3 cellular contexts compared by ENCODE assay signal in the genomic region with DNA sequence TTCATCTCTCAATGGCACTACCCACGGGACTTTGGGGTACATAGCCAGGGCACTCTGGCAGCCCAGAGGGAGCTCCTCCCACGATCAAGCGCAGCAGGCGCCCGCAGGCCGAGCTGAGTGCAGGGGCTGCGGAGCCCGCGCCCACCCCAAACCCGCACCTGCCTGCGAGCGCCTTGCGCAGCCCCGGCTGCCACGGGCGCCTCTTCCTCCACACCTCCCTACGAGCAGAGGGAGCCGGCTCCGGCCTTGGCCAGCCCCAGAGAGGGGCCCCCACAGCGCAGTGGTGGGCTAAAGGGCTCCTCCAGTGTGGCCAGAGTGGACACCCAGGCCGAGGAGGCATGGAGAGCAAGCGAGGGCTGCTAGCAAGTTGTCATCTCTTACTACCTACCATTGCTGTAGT.
TF ChIP-seq lines count a peak whose summit lies in the region.

No MANE protein-coding gene starts in this region.

TF ChIP-seq in HepG2, 621 proteins besides CTCF, POLR2A, EP300 and RAD21 (continues in another document):
- TF ChIP-seq FOXJ3 (CRISPR knock-in tag; IDR thresholded peaks at IDR 0.05; ENCODE audit: borderline replicate concordance) (no peak), ZNF746 (CRISPR knock-in tag; IDR thresholded peaks at IDR 0.05) (no peak), SP2 (CRISPR knock-in tag; IDR thresholded peaks at IDR 0.05) (no peak)
- TF ChIP-seq, protein P1, sequence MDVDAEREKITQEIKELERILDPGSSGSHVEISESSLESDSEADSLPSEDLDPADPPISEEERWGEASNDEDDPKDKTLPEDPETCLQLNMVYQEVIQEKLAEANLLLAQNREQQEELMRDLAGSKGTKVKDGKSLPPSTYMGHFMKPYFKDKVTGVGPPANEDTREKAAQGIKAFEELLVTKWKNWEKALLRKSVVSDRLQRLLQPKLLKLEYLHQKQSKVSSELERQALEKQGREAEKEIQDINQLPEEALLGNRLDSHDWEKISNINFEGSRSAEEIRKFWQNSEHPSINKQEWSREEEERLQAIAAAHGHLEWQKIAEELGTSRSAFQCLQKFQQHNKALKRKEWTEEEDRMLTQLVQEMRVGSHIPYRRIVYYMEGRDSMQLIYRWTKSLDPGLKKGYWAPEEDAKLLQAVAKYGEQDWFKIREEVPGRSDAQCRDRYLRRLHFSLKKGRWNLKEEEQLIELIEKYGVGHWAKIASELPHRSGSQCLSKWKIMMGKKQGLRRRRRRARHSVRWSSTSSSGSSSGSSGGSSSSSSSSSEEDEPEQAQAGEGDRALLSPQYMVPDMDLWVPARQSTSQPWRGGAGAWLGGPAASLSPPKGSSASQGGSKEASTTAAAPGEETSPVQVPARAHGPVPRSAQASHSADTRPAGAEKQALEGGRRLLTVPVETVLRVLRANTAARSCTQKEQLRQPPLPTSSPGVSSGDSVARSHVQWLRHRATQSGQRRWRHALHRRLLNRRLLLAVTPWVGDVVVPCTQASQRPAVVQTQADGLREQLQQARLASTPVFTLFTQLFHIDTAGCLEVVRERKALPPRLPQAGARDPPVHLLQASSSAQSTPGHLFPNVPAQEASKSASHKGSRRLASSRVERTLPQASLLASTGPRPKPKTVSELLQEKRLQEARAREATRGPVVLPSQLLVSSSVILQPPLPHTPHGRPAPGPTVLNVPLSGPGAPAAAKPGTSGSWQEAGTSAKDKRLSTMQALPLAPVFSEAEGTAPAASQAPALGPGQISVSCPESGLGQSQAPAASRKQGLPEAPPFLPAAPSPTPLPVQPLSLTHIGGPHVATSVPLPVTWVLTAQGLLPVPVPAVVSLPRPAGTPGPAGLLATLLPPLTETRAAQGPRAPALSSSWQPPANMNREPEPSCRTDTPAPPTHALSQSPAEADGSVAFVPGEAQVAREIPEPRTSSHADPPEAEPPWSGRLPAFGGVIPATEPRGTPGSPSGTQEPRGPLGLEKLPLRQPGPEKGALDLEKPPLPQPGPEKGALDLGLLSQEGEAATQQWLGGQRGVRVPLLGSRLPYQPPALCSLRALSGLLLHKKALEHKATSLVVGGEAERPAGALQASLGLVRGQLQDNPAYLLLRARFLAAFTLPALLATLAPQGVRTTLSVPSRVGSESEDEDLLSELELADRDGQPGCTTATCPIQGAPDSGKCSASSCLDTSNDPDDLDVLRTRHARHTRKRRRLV (CRISPR knock-in tag; IDR thresholded peaks at IDR 0.05) = no peak
- TF ChIP-seq, protein P2, sequence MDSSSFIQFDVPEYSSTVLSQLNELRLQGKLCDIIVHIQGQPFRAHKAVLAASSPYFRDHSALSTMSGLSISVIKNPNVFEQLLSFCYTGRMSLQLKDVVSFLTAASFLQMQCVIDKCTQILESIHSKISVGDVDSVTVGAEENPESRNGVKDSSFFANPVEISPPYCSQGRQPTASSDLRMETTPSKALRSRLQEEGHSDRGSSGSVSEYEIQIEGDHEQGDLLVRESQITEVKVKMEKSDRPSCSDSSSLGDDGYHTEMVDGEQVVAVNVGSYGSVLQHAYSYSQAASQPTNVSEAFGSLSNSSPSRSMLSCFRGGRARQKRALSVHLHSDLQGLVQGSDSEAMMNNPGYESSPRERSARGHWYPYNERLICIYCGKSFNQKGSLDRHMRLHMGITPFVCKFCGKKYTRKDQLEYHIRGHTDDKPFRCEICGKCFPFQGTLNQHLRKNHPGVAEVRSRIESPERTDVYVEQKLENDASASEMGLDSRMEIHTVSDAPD (CRISPR knock-in tag; IDR thresholded peaks at IDR 0.05) = no peak
- TF ChIP-seq, protein P3, sequence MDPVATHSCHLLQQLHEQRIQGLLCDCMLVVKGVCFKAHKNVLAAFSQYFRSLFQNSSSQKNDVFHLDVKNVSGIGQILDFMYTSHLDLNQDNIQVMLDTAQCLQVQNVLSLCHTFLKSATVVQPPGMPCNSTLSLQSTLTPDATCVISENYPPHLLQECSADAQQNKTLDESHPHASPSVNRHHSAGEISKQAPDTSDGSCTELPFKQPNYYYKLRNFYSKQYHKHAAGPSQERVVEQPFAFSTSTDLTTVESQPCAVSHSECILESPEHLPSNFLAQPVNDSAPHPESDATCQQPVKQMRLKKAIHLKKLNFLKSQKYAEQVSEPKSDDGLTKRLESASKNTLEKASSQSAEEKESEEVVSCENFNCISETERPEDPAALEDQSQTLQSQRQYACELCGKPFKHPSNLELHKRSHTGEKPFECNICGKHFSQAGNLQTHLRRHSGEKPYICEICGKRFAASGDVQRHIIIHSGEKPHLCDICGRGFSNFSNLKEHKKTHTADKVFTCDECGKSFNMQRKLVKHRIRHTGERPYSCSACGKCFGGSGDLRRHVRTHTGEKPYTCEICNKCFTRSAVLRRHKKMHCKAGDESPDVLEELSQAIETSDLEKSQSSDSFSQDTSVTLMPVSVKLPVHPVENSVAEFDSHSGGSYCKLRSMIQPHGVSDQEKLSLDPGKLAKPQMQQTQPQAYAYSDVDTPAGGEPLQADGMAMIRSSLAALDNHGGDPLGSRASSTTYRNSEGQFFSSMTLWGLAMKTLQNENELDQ (CRISPR knock-in tag; IDR thresholded peaks at IDR 0.05; ENCODE audit: borderline replicate concordance) = no peak

TF ChIP-seq in SK-N-SH treated with all-trans-retinoic acid at 6 μM for 48 hours, 23 proteins besides CTCF, POLR2A, EP300 and RAD21 (continues in another document):
- TF ChIP-seq ARNTL (CRISPR knock-in tag; IDR thresholded peaks at IDR 0.05; ENCODE audit: borderline replicate concordance, low read depth) = no peak
- no peak for TF ChIP-seq ZFP3 (CRISPR knock-in tag; IDR thresholded peaks at IDR 0.05)
- TF ChIP-seq OSR1 (CRISPR knock-in tag; IDR thresholded peaks at IDR 0.05) = no peak
- TF ChIP-seq ZNF8 (CRISPR knock-in tag; IDR thresholded peaks at IDR 0.05) = no peak
- TF ChIP-seq, protein P4, sequence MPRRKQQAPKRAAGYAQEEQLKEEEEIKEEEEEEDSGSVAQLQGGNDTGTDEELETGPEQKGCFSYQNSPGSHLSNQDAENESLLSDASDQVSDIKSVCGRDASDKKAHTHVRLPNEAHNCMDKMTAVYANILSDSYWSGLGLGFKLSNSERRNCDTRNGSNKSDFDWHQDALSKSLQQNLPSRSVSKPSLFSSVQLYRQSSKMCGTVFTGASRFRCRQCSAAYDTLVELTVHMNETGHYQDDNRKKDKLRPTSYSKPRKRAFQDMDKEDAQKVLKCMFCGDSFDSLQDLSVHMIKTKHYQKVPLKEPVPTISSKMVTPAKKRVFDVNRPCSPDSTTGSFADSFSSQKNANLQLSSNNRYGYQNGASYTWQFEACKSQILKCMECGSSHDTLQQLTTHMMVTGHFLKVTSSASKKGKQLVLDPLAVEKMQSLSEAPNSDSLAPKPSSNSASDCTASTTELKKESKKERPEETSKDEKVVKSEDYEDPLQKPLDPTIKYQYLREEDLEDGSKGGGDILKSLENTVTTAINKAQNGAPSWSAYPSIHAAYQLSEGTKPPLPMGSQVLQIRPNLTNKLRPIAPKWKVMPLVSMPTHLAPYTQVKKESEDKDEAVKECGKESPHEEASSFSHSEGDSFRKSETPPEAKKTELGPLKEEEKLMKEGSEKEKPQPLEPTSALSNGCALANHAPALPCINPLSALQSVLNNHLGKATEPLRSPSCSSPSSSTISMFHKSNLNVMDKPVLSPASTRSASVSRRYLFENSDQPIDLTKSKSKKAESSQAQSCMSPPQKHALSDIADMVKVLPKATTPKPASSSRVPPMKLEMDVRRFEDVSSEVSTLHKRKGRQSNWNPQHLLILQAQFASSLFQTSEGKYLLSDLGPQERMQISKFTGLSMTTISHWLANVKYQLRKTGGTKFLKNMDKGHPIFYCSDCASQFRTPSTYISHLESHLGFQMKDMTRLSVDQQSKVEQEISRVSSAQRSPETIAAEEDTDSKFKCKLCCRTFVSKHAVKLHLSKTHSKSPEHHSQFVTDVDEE (CRISPR knock-in tag; IDR thresholded peaks at IDR 0.05) = no peak
- TF ChIP-seq GLIS3 (CRISPR knock-in tag; IDR thresholded peaks at IDR 0.05) = no peak
- TF ChIP-seq ZNF565 (CRISPR knock-in tag; conservative IDR thresholded peaks at IDR 0.05; ENCODE audit: low read depth) = no peak
- TF ChIP-seq ZC3H10 (CRISPR knock-in tag; IDR thresholded peaks at IDR 0.05) = no peak
- TF ChIP-seq, protein P5, sequence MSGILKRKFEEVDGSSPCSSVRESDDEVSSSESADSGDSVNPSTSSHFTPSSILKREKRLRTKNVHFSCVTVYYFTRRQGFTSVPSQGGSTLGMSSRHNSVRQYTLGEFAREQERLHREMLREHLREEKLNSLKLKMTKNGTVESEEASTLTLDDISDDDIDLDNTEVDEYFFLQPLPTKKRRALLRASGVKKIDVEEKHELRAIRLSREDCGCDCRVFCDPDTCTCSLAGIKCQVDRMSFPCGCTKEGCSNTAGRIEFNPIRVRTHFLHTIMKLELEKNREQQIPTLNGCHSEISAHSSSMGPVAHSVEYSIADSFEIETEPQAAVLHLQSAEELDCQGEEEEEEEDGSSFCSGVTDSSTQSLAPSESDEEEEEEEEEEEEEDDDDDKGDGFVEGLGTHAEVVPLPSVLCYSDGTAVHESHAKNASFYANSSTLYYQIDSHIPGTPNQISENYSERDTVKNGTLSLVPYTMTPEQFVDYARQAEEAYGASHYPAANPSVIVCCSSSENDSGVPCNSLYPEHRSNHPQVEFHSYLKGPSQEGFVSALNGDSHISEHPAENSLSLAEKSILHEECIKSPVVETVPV (CRISPR knock-in tag; IDR thresholded peaks at IDR 0.05) = no peak
- no peak for TF ChIP-seq CSDC2 (CRISPR knock-in tag; IDR thresholded peaks at IDR 0.05)
- TF ChIP-seq, protein P6, sequence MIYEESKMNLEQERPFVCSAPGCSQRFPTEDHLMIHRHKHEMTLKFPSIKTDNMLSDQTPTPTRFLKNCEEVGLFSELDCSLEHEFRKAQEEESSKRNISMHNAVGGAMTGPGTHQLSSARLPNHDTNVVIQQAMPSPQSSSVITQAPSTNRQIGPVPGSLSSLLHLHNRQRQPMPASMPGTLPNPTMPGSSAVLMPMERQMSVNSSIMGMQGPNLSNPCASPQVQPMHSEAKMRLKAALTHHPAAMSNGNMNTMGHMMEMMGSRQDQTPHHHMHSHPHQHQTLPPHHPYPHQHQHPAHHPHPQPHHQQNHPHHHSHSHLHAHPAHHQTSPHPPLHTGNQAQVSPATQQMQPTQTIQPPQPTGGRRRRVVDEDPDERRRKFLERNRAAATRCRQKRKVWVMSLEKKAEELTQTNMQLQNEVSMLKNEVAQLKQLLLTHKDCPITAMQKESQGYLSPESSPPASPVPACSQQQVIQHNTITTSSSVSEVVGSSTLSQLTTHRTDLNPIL (CRISPR knock-in tag; IDR thresholded peaks at IDR 0.05; ENCODE audit: low read depth) = no peak
- TF ChIP-seq ISL1 (CRISPR knock-in tag; IDR thresholded peaks at IDR 0.05) = no peak
- TF ChIP-seq TOX (CRISPR knock-in tag; IDR thresholded peaks at IDR 0.05; ENCODE audit: borderline replicate concordance) = no peak
- TF ChIP-seq PPARA (CRISPR knock-in tag; IDR thresholded peaks at IDR 0.05; ENCODE audit: borderline replicate concordance) = no peak
- no peak for TF ChIP-seq BACH2 (CRISPR knock-in tag; IDR thresholded peaks at IDR 0.05; ENCODE audit: borderline replicate concordance)

TF ChIP-seq in SK-N-SH, 30 proteins besides CTCF, POLR2A, EP300 and RAD21:
- TF ChIP-seq, protein P7, sequence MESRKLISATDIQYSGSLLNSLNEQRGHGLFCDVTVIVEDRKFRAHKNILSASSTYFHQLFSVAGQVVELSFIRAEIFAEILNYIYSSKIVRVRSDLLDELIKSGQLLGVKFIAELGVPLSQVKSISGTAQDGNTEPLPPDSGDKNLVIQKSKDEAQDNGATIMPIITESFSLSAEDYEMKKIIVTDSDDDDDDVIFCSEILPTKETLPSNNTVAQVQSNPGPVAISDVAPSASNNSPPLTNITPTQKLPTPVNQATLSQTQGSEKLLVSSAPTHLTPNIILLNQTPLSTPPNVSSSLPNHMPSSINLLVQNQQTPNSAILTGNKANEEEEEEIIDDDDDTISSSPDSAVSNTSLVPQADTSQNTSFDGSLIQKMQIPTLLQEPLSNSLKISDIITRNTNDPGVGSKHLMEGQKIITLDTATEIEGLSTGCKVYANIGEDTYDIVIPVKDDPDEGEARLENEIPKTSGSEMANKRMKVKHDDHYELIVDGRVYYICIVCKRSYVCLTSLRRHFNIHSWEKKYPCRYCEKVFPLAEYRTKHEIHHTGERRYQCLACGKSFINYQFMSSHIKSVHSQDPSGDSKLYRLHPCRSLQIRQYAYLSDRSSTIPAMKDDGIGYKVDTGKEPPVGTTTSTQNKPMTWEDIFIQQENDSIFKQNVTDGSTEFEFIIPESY (IDR thresholded peaks at IDR 0.05; ENCODE audit: borderline replicate concordance, low read depth) = no peak
